In genomic region chr3:197750396-197750831, GRCh38 we compare ENCODE assay signal across 8 cellular contexts. TPM values are rescaled to one million over a fixed set of nuclear protein-coding genes. Genes with fewer than 3 reads are reported as not detected.
A peak's percentile ranks its signal among the peaks of the same experiment; 100 is the strongest.
DNase-seq lines count a peak whose midpoint lies in the region; ATAC-seq and TF ChIP-seq lines count a peak whose summit lies in the region.

No MANE protein-coding gene starts in this region.

- H3K27me3 Mint-ChIP-seq in activated T-helper 17 cell treated with anti-CD3 and anti-CD28 coated beads, Interleukin-2, amount 50 U/mL, for 72 hours = no peaks in the 10 kb centered on the region
- no peaks in the 10 kb centered on the region for H3K27me3 Mint-ChIP-seq in naive B cell
- H3K27me3 Mint-ChIP-seq in stimulated activated naive CD8-positive, alpha-beta T cell treated with anti-CD3 and anti-CD28 coated beads, Interleukin-15, amount 100 ng/mL, for 72 hours = no peaks in the 10 kb centered on the region

- H3K27ac Mint-ChIP-seq in activated T-helper 17 cell treated with anti-CD3 and anti-CD28 coated beads, Interleukin-2, amount 50 U/mL, for 72 hours = peak overlapping the region; percentile 93
- H3K27ac Mint-ChIP-seq in naive B cell = peak overlapping the region; percentile 90 to 98 (median 96)
- peak overlapping the region; percentile 92 to 98 for H3K27ac Mint-ChIP-seq in stimulated activated naive CD8-positive, alpha-beta T cell treated with anti-CD3 and anti-CD28 coated beads, Interleukin-15, amount 100 ng/mL, for 72 hours

- peak; percentile 40 for ATAC-seq in GM19035 (IDR thresholded peaks at IDR 0.05; ENCODE audit: unreplicated experiment)
- peak; percentile 47 for ATAC-seq in HG03342 (IDR thresholded peaks at IDR 0.05; ENCODE audit: unreplicated experiment)
- peak; percentile 55 for ATAC-seq in PC-3
- peak; percentile 65 for ATAC-seq in activated T-helper 17 cell treated with anti-CD3 and anti-CD28 coated beads, Interleukin-2, amount 50 U/mL, for 72 hours (replicated peaks)
- peak; percentile 43 to 48 for ATAC-seq in naive B cell (ENCODE audit: low read depth in 2 of 2)
- ATAC-seq in stimulated activated naive CD8-positive, alpha-beta T cell treated with anti-CD3 and anti-CD28 coated beads, Interleukin-15, amount 100 ng/mL, for 72 hours = peak; percentile 65

- peak overlapping the region; percentile 95 for H3K4me3 Mint-ChIP-seq in activated T-helper 17 cell treated with anti-CD3 and anti-CD28 coated beads, Interleukin-2, amount 50 U/mL, for 72 hours
- peak overlapping the region; percentile 90 to 98 (median 97) for H3K4me3 Mint-ChIP-seq in naive B cell
- peak overlapping the region; percentile 99 for H3K4me3 Mint-ChIP-seq in stimulated activated naive CD8-positive, alpha-beta T cell treated with anti-CD3 and anti-CD28 coated beads, Interleukin-15, amount 100 ng/mL, for 72 hours

- POLR2A ChIA-PET in PC-3 (lab: Charles Lee; ENCODE audit: unreplicated experiment) = no interaction called here

- peaks cover 5% of the 10 kb centered on the region for H3K36me3 Mint-ChIP-seq in activated T-helper 17 cell treated with anti-CD3 and anti-CD28 coated beads, Interleukin-2, amount 50 U/mL, for 72 hours (ENCODE audit: low read depth)
- no peaks in the 10 kb centered on the region for H3K36me3 Mint-ChIP-seq in naive B cell

- intact Hi-C loops in PC-3 (cut with micrococcal nuclease) = loop anchor here (5.0 kb wide), 1 partner anchor 42 kb away; the partner anchor contains the start of gene LRCH3

- H3K9me3 ChIP-seq in PC-3 (ENCODE audit: low read length) = no peaks in the 10 kb centered on the region

- H2AFZ ChIP-seq in PC-3 (ENCODE audit: low read length) = peak overlapping the region; percentile 95

- H3K9ac ChIP-seq in PC-3 (ENCODE audit: low read length) = peak overlapping the region; percentile 89

- peaks cover 54% of the 10 kb centered on the region for H3K79me2 ChIP-seq in PC-3 (ENCODE audit: low read length)

- H3K27ac ChIP-seq in PC-3 (ENCODE audit: low read length) = peak overlapping the region; percentile 72

- H3K4me3 ChIP-seq in PC-3 (ENCODE audit: low read length) (peak overlapping the region; percentile 74), fibroblast of mammary gland (ENCODE audit: control insufficient read depth, low read depth, low read length) (peak overlapping the region; percentile 86)

- peaks cover 2% of the 10 kb centered on the region; the same call in 1 of the 2 replicates for H3K36me3 ChIP-seq in PC-3 (ENCODE audit: low read depth, low read length)

- H3K4me1 Mint-ChIP-seq in activated T-helper 17 cell treated with anti-CD3 and anti-CD28 coated beads, Interleukin-2, amount 50 U/mL, for 72 hours = peaks cover 29% of the 10 kb centered on the region
- peaks cover 29 to 37% (median 35%) of the 10 kb centered on the region in 3 donors for H3K4me1 Mint-ChIP-seq in naive B cell
- peaks cover 48% of the 10 kb centered on the region for H3K4me1 Mint-ChIP-seq in stimulated activated naive CD8-positive, alpha-beta T cell treated with anti-CD3 and anti-CD28 coated beads, Interleukin-15, amount 100 ng/mL, for 72 hours

- no peaks in the 10 kb centered on the region for H3K9me2 ChIP-seq in PC-3 (replicated peaks; ENCODE audit: low read length)

- H3K4me2 ChIP-seq in PC-3 (ENCODE audit: low read length) = peak overlapping the region; percentile 80

- H3K9me3 Mint-ChIP-seq in activated T-helper 17 cell treated with anti-CD3 and anti-CD28 coated beads, Interleukin-2, amount 50 U/mL, for 72 hours = no peaks in the 10 kb centered on the region
- H3K9me3 Mint-ChIP-seq in naive B cell = no peaks in the 10 kb centered on the region
- no peaks in the 10 kb centered on the region for H3K9me3 Mint-ChIP-seq in stimulated activated naive CD8-positive, alpha-beta T cell treated with anti-CD3 and anti-CD28 coated beads, Interleukin-15, amount 100 ng/mL, for 72 hours

- TF ChIP-seq CTCF in PC-3 (conservative IDR thresholded peaks at IDR 0.05; ENCODE audit: low read depth, low read length) (no peak), fibroblast of mammary gland (conservative IDR thresholded peaks at IDR 0.05; ENCODE audit: control insufficient read depth, insufficient read depth, low read depth, low read length) (no peak)

- H3K27me3 ChIP-seq in PC-3 (ENCODE audit: low read length) = no peaks in the 10 kb centered on the region

- no TSS peak for BruUV-seq in PC-3 (replicated peaks; lab: Mats Ljungman, UMichigan)

- DNase-seq in AG20443 (ENCODE audit: low spot score) (peak; percentile 80), PC-3 (peak; percentile 61), fibroblast of mammary gland (ENCODE audit: low read depth) (peak; percentile 63), naive B cell (peak; percentile 52)
- DNase-seq in stimulated activated naive CD8-positive, alpha-beta T cell treated with anti-CD3 and anti-CD28 coated beads, Interleukin-15, amount 100 ng/mL, for 72 hours = peak; percentile 62

- CTCF ChIA-PET in PC-3 (lab: Charles Lee) = interaction anchor here (0.5 to 1.4 kb wide), 2 partner anchors 37 to 151 kb away, joined by 3 read pairs; no protein-coding TSS in a partner anchor

- peaks cover 19% of the 10 kb centered on the region; the same call in 1 of the 2 replicates for H4K20me1 ChIP-seq in PC-3 (ENCODE audit: low read length)

- peaks cover 26% of the 10 kb centered on the region for H3K4me1 ChIP-seq in PC-3 (ENCODE audit: insufficient read depth, low read length)

- no peaks in the 10 kb centered on the region for H3F3A ChIP-seq in PC-3 (ENCODE audit: low read length, unreplicated experiment)

RNA-seq across cellular contexts. Expression of gene FYTTD1, which starts 0.7 kb away (rescaled TPM):
- 54.6 and 85.4 TPM in 2 replicates for total RNA-seq in PC-3 (2014; rRNA removed)
- total RNA-seq in activated T-helper 17 cell treated with anti-CD3 and anti-CD28 coated beads, Interleukin-2, amount 50 U/mL, for 72 hours = 10 to 100 TPM; 14.5 to 23.7 TPM
- 10 to 100 TPM; 64.2 to 78.5 (median 68.8) TPM for polyA plus RNA-seq in naive B cell (ENCODE audit: low read depth in 6 of 6)

RNA-seq across cellular contexts. Expression of gene RUBCN, which starts 13.7 kb away (rescaled TPM):
- total RNA-seq in PC-3 (2014; rRNA removed) = 24.5 and 32.9 TPM in 2 replicates
- total RNA-seq in activated T-helper 17 cell treated with anti-CD3 and anti-CD28 coated beads, Interleukin-2, amount 50 U/mL, for 72 hours = 10 to 100 TPM; 33.8 to 34.0 TPM
- 10 to 100 TPM; 20.0 to 46.9 (median 24.8) TPM for polyA plus RNA-seq in naive B cell (ENCODE audit: low read depth in 6 of 6)

RNA-seq across cellular contexts. Expression of gene LRCH3, which starts 40.6 kb away (rescaled TPM):
- 43.1 and 146 TPM in 2 replicates for total RNA-seq in PC-3 (2014; rRNA removed)
- total RNA-seq in activated T-helper 17 cell treated with anti-CD3 and anti-CD28 coated beads, Interleukin-2, amount 50 U/mL, for 72 hours = 10 to 100 TPM; 59.2 to 62.8 TPM
- 10 to 100 TPM; 10.2 to 26.0 (median 13.9) TPM for polyA plus RNA-seq in naive B cell (ENCODE audit: low read depth in 6 of 6)

Comparison
In these comparisons a context has a peak if more than half of its experiments do, and no peak if none do; other contexts are left out.
1. Peak in every context shown above with its lines: DNase-seq, ATAC-seq, H3K4me3 ChIP-seq and H3K27ac ChIP-seq.